In the genomic region with DNA sequence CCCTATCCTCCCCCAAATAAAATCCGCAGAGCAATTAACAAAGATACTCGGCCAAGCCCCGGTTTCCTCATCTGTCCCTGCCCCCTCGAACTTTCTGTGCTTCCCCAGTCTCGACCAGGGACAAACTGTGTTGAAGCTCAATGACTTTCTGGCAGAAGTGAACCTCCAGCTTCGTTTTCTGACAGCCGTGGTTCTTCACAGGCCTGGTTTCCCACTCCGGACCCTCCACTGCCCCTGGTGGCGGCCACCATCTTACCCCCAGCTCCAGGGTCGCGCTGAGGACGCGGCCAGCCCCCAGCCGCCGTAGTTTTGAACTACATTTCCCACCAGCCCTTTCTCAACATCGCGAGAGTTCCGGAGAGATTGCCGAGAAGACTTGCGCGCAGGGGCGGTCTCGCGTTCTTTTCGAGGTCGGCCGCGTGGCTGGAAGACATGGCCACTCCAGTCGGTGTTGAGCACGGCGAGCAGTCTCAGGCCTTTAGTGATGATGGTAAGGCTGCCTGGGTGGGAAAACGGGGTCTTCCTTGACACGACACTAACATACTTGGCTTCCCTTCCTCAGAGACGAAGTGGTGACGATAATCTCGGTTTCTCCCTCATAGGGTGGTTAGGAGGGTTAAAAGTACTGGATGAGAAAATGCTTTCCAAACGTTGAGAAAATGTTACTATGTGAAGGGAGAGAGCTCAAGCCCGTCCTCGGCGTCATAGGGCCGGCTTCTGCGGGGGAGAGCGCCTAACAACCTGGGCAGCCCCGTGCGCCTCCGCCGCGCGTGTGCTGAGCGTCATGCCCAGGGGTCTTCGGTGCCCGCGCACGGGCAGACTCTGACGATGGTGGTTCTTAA, we compare ENCODE assay signal across 1 cellular context.
TF ChIP-seq lines count a peak whose summit lies in the region.

No MANE protein-coding gene starts in this region.

TF ChIP-seq in GM12878, 131 proteins besides CTCF, POLR2A, EP300 and RAD21 (continues in another document):
- TF ChIP-seq GABPA (IDR thresholded peaks at IDR 0.05; ENCODE audit: low read depth) (no peak), SUPT20H (IDR thresholded peaks at IDR 0.05; ENCODE audit: borderline replicate concordance, control insufficient read depth, low read depth, low read length) (no peak), MTA3 (IDR thresholded peaks at IDR 0.05; ENCODE audit: borderline replicate concordance, low read length) (no peak), PRDM15 (CRISPR knock-in tag; IDR thresholded peaks at IDR 0.05) (no peak; the same call in 1 of the 2 replicates), BCL3 (IDR thresholded peaks at IDR 0.05; ENCODE audit: borderline replicate concordance, insufficient read depth, low read depth, low read length, poor library complexity, severe bottlenecking) (no peak), PKNOX1 (IDR thresholded peaks at IDR 0.05) (peak; percentile 60; the same call in 1 of the 2 replicates), IKZF2 (IDR thresholded peaks at IDR 0.05) (no peak), DPF2 (IDR thresholded peaks at IDR 0.05) (0 out of 2 replicates have a peak, but pooled peaks have one; percentile 12), ZNF274 (IDR thresholded peaks at IDR 0.05; ENCODE audit: insufficient read depth, insufficient read length) (no peak), TCF12 (IDR thresholded peaks at IDR 0.05; ENCODE audit: low read depth, low read length) (0 out of 2 replicates have a peak, but pooled peaks have one; percentile 13), IRF4 (IDR thresholded peaks at IDR 0.05; ENCODE audit: low read depth, low read length) (0 out of 2 replicates have a peak, but pooled peaks have one; percentile 5), HDGF (IDR thresholded peaks at IDR 0.05) (no peak; the same call in 1 of the 2 replicates), ZNF207 (IDR thresholded peaks at IDR 0.05; ENCODE audit: borderline replicate concordance) (peak; percentile 89; the same call in 1 of the 2 replicates), CREM (IDR thresholded peaks at IDR 0.05; ENCODE audit: low read depth) (peak; percentile 85; the same call in 1 of the 2 replicates), GATAD2B (conservative IDR thresholded peaks at IDR 0.05; ENCODE audit: low read depth) (no peak; the same call in 1 of the 2 replicates), MYC (IDR thresholded peaks at IDR 0.05; ENCODE audit: insufficient read depth, insufficient read length, insufficient replicate concordance, low read length, severe bottlenecking) (peak; percentile 97), USF2 (IDR thresholded peaks at IDR 0.05; ENCODE audit: borderline replicate concordance, low read depth, low read length) (no peak), SIX5 (IDR thresholded peaks at IDR 0.05; ENCODE audit: low read depth, low read length, severe bottlenecking) (peak; percentile 97), CEBPZ (IDR thresholded peaks at IDR 0.05; ENCODE audit: low read depth, low read length) (no peak), CUX1 (IDR thresholded peaks at IDR 0.05; ENCODE audit: insufficient replicate concordance, low read depth, low read length) (no peak), EZH2 (IDR thresholded peaks at IDR 0.05; ENCODE audit: borderline replicate concordance, control insufficient read depth, low read depth, low read length) (no peak), STAT1 (conservative IDR thresholded peaks at IDR 0.05) (peak; percentile 64; the same call in 1 of the 2 replicates), SMAD1 (IDR thresholded peaks at IDR 0.05; ENCODE audit: low read depth, partially characterized antibody) (peak; percentile 39), CBFB (IDR thresholded peaks at IDR 0.05; ENCODE audit: low read depth) (peak; percentile 99), STAT3 (IDR thresholded peaks at IDR 0.05; ENCODE audit: low read depth, low read length) (no peak), NFIC (IDR thresholded peaks at IDR 0.05; ENCODE audit: low read depth, low read length) (no peak), SUZ12 (IDR thresholded peaks at IDR 0.05; ENCODE audit: unreplicated experiment) (no peak), FOXK2 (IDR thresholded peaks at IDR 0.05) (no peak), TBL1XR1 (IDR thresholded peaks at IDR 0.05; ENCODE audit: low read depth, low read length) (no peak)
- TF ChIP-seq, protein P1, sequence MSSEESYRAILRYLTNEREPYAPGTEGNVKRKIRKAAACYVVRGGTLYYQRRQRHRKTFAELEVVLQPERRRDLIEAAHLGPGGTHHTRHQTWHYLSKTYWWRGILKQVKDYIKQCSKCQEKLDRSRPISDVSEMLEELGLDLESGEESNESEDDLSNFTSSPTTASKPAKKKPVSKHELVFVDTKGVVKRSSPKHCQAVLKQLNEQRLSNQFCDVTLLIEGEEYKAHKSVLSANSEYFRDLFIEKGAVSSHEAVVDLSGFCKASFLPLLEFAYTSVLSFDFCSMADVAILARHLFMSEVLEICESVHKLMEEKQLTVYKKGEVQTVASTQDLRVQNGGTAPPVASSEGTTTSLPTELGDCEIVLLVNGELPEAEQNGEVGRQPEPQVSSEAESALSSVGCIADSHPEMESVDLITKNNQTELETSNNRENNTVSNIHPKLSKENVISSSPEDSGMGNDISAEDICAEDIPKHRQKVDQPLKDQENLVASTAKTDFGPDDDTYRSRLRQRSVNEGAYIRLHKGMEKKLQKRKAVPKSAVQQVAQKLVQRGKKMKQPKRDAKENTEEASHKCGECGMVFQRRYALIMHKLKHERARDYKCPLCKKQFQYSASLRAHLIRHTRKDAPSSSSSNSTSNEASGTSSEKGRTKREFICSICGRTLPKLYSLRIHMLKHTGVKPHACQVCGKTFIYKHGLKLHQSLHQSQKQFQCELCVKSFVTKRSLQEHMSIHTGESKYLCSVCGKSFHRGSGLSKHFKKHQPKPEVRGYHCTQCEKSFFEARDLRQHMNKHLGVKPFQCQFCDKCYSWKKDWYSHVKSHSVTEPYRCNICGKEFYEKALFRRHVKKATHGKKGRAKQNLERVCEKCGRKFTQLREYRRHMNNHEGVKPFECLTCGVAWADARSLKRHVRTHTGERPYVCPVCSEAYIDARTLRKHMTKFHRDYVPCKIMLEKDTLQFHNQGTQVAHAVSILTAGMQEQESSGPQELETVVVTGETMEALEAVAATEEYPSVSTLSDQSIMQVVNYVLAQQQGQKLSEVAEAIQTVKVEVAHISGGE (CRISPR knock-in tag; IDR thresholded peaks at IDR 0.05) = no peak
